In genomic region chr19:47625650-47626049, GRCh38 we compare ENCODE assay signal across 21 cellular contexts. TPM values are rescaled to one million over a fixed set of nuclear protein-coding genes. Genes with fewer than 3 reads are reported as not detected.
A peak's percentile ranks its signal among the peaks of the same experiment; 100 is the strongest.
DNase-seq lines count a peak whose midpoint lies in the region; ATAC-seq and TF ChIP-seq lines count a peak whose summit lies in the region.
"Had no signal": no experiment of that assay in that cellular context is flagged by ENCODE, and none has a peak within 500 bp of the region (broad histone marks: within the 10 kb centered on the region; RNA-seq: fewer than 3 reads in every experiment).

No MANE protein-coding gene starts in this region.

- H3K9me3 Mint-ChIP-seq in activated T-cell treated with anti-CD3 and anti-CD28 coated beads, Interleukin-2, amount 50 U/mL, for 24 hours = no peaks in the 10 kb centered on the region
- H3K9me3 Mint-ChIP-seq: central memory CD8-positive, alpha-beta T cell had no signal

- no peak for DNase-seq in activated T-cell treated with anti-CD3 and anti-CD28 coated beads, Interleukin-2, amount 50 U/mL, for 24 hours
- no peak for DNase-seq in activated T-cell treated with anti-CD3 and anti-CD28 coated beads for 4 hours
- DNase-seq in esophagus squamous epithelium (lab: John Stamatoyannopoulos, UW) = no peak
- DNase-seq in CD1c-positive myeloid dendritic cell (ENCODE audit: extremely low spot score) = no peak
- DNase-seq: activated CD4-positive, alpha-beta T cell treated with anti-CD3 and anti-CD28 coated beads for 1 hour; activated CD8-positive, alpha-beta memory T cell treated with anti-CD3 and anti-CD28 coated beads, Interleukin-2, amount 50 U/mL, for 48 hours; DND-41; kidney; naive B cell; NCI-H1436; NCI-H226; SIG-M5; stimulated activated CD4-positive, alpha-beta T cell treated with anti-CD3 and anti-CD28 coated beads, Interleukin-2, amount 100 ng/mL, for 24 hours; T-helper 9 cell; testis had no signal

- H3K27me3 ChIP-seq in esophagus squamous epithelium = no peaks in the 10 kb centered on the region
- H3K27me3 ChIP-seq in muscle layer of duodenum (ENCODE audit: low read depth, low read length) = no peaks in the 10 kb centered on the region
- H3K27me3 ChIP-seq: testis had no signal

- TF ChIP-seq POLR2A in esophagus squamous epithelium (IDR thresholded peaks at IDR 0.05) = no peak

- no peaks in the 10 kb centered on the region for H3K9me3 ChIP-seq in esophagus squamous epithelium
- no peaks in the 10 kb centered on the region for H3K9me3 ChIP-seq in muscle layer of duodenum (ENCODE audit: control insufficient read depth in 1 of 2, low read length in 2 of 2)
- H3K9me3 ChIP-seq: testis had no signal

- peaks cover 0 to 20% (median 0%) of the 10 kb centered on the region in 3 donors for H3K36me3 ChIP-seq in esophagus squamous epithelium
- no peaks in the 10 kb centered on the region for H3K36me3 ChIP-seq in muscle layer of duodenum (ENCODE audit: control insufficient read depth in 1 of 2, insufficient read depth in 2 of 2, low read length in 2 of 2)

- H3K4me3 Mint-ChIP-seq in activated T-cell treated with anti-CD3 and anti-CD28 coated beads, Interleukin-2, amount 50 U/mL, for 24 hours = no peak overlapping the region
- H3K4me3 Mint-ChIP-seq: CD14-positive monocyte; central memory CD8-positive, alpha-beta T cell had no signal

- no peak for TF ChIP-seq CTCF in esophagus squamous epithelium (IDR thresholded peaks at IDR 0.05)

- intact Hi-C loops in esophagus squamous epithelium (cut with DNase I) = no loop called here

- H3K4me1 Mint-ChIP-seq in activated T-cell treated with anti-CD3 and anti-CD28 coated beads, Interleukin-2, amount 50 U/mL, for 24 hours (ENCODE audit: low read depth) = peaks cover 43% of the 10 kb centered on the region

- peak overlapping the region; percentile 16 for H3K27ac Mint-ChIP-seq in activated T-cell treated with anti-CD3 and anti-CD28 coated beads, Interleukin-2, amount 50 U/mL, for 24 hours

- no peaks in the 10 kb centered on the region for H3K27me3 Mint-ChIP-seq in activated T-cell treated with anti-CD3 and anti-CD28 coated beads, Interleukin-2, amount 50 U/mL, for 24 hours
- H3K27me3 Mint-ChIP-seq: central memory CD8-positive, alpha-beta T cell; naive B cell had no signal

- H3K4me1 ChIP-seq in esophagus squamous epithelium (peaks cover 10 to 48% (median 19%) of the 10 kb centered on the region in 3 donors), muscle layer of duodenum (ENCODE audit: control insufficient read depth in 1 of 2, insufficient read depth in 2 of 2, low read length in 2 of 2) (peaks cover 9 to 43% of the 10 kb centered on the region in 2 donors)

- H3K36me3 Mint-ChIP-seq in activated T-cell treated with anti-CD3 and anti-CD28 coated beads, Interleukin-2, amount 50 U/mL, for 24 hours (ENCODE audit: low read depth) = peaks cover 31% of the 10 kb centered on the region
- H3K36me3 Mint-ChIP-seq: naive B cell had no signal

- H3K27ac ChIP-seq in esophagus squamous epithelium (peak overlapping the region; percentile 39 to 77 (median 64)), muscle layer of duodenum (ENCODE audit: low read length) (peak overlapping the region; percentile 51), temporal lobe (ENCODE audit: low read depth, low read length) (peak overlapping the region; percentile 61)

- no peak overlapping the region for H3K4me3 ChIP-seq in esophagus squamous epithelium
- no peak overlapping the region for H3K4me3 ChIP-seq in muscle layer of duodenum (ENCODE audit: low read depth in 1 of 2, low read length in 2 of 2)
- H3K4me3 ChIP-seq: testis had no signal

- ATAC-seq in GM21529 (IDR thresholded peaks at IDR 0.05; ENCODE audit: unreplicated experiment) (no peak), GM19395 (IDR thresholded peaks at IDR 0.05; ENCODE audit: unreplicated experiment) (no peak)

- WGBS in esophagus squamous epithelium, 2 donors = 81 to 84% methylated on average over 7 of the region's 7 CpGs

RNA-seq across cellular contexts. Expression of gene BICRA, which starts 16.7 kb away (rescaled TPM):
- total RNA-seq in esophagus squamous epithelium (10 to 100 TPM in 1 of 4 donors, 1 to 10 TPM in 3; 1.1 to 17.5 (median 7.0) TPM), temporal lobe (3.7 TPM)

RNA-seq across cellular contexts. Expression of gene ZNF541, which starts 52.7 kb away (rescaled TPM):
- under 1 TPM in 1 of 4 donors, not detected in 3; 0.04 TPM for total RNA-seq in esophagus squamous epithelium
- total RNA-seq in temporal lobe = under 0.01 TPM
